ENCODE assay signal across 20 cellular contexts in the genomic region with DNA sequence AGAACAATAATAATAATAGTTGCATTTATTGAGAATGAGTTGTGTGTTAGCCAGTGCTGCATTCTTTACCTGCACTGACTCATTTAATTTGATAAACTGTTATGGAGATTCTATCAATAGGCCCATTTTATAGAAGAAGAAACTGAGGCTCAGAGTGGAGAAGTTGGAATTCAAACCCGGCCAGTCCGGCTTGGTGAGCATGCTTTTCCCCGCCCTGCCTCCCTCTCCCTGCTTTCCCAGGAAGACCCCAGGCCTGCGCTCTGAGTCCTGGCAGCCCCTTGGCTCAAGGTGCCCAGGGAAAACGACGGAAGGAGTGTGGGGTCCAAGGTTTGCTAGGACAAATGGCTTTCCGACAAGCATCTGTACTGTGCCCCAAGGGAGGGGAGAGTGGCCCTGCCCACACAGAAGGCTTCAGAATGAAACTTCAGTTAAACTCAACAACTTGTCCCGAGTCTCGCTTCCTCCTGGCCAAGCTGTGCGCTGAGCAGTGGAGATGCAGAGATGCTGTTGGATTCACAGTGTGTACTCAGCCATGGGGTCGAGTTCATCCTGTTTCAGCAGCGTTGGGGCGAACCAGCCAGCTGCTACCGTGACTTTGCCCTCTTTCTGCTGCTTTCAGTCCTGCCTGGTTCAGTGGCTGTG. TPM values are rescaled to one million over a fixed set of nuclear protein-coding genes. Genes with fewer than 3 reads are reported as not detected.
A peak's percentile ranks its signal among the peaks of the same experiment; 100 is the strongest.
DNase-seq lines count a peak whose midpoint lies in the region; ATAC-seq and TF ChIP-seq lines count a peak whose summit lies in the region.
"Had no signal": no experiment of that assay in that cellular context is flagged by ENCODE, and none has a peak within 500 bp of the region (broad histone marks: within the 10 kb centered on the region; RNA-seq: fewer than 3 reads in every experiment).

No MANE protein-coding gene starts in this region.

- H3K9me3 Mint-ChIP-seq in activated CD4-positive, alpha-beta T cell treated with anti-CD3 and anti-CD28 coated beads for 36 hours (ENCODE audit: low read depth), result peaks cover 3% of the 10 kb centered on the region
- H3K9me3 Mint-ChIP-seq: activated T-helper 1 cell treated with anti-CD3 and anti-CD28 coated beads, Interleukin-12 subunit alpha, Interleukin-12 subunit beta, Interleukin-2, Interleukin-4 antibody, amounts not matched to agents 30 ng/mL and 10 ng/mL and 1 ng/mL, durations not matched to agents 14 hours and 24 hours and 36 hours had no signal

- H3K79me2 ChIP-seq in OCI-LY7 (ENCODE audit: insufficient read depth, low read depth, low read length), result no peaks in the 10 kb centered on the region

- DNase-seq in GM12864 (ENCODE audit: low read depth), result peak; percentile 65
- DNase-seq in OCI-LY7 (ENCODE audit: low spot score), result peak; percentile 9
- peak; percentile 39 for DNase-seq in mesenteric fat pad (ENCODE audit: low spot score)
- DNase-seq in glomerular visceral epithelial cell (ENCODE audit: extremely low spot score), result no peak
- no peak for DNase-seq in cerebellum (ENCODE audit: low spot score)
- no peak for DNase-seq in activated CD4-positive, alpha-beta T cell treated with anti-CD3 and anti-CD28 coated beads for 36 hours
- DNase-seq: activated CD4-positive, alpha-beta T cell treated with anti-CD3 and anti-CD28 coated beads, Interleukin-2, amount 50 U/mL, for 48 hours; AML-193; DMS79; esophagus squamous epithelium; hypothalamus; left colon; NCI-H146; NCI-H524; SIG-M5; stimulated activated CD4-positive, alpha-beta T cell treated with anti-CD3 and anti-CD28 coated beads, Interleukin-2, amount 100 ng/mL, for 24 hours had no signal

- no peaks in the 10 kb centered on the region for H4K20me1 ChIP-seq in OCI-LY7 (ENCODE audit: insufficient read depth, low read length)

- no peaks in the 10 kb centered on the region for H3K9me3 ChIP-seq in OCI-LY7 (ENCODE audit: low read length)

- H3K4me3 ChIP-seq in GM12864 (ENCODE audit: low read depth, low read length) (no peak overlapping the region), OCI-LY7 (ENCODE audit: low read depth, low read length, poor library complexity, severe bottlenecking) (no peak overlapping the region)
- H3K4me3 ChIP-seq: esophagus squamous epithelium had no signal

- H3K9me2 ChIP-seq in OCI-LY7 (ENCODE audit: insufficient read depth, low read length), result no peaks in the 10 kb centered on the region

- POLR2A ChIA-PET in OCI-LY7 (lab: Charles Lee), result no interaction called here
- POLR2A ChIA-PET in activated CD4-positive, alpha-beta T cell treated with anti-CD3 and anti-CD28 coated beads for 36 hours (lab: Charles Lee), result interaction anchor here (0.6 kb wide), 1 partner anchor 656 kb away, joined by 3 read pairs; no protein-coding TSS in a partner anchor

- BruUV-seq in OCI-LY7 (replicated peaks; lab: Mats Ljungman, UMichigan), result no TSS peak

- no peak overlapping the region for H3K4me2 ChIP-seq in OCI-LY7 (ENCODE audit: low read length)

- H3K36me3 Mint-ChIP-seq in activated CD4-positive, alpha-beta T cell treated with anti-CD3 and anti-CD28 coated beads for 36 hours (ENCODE audit: low read depth), result no peaks in the 10 kb centered on the region

- H3K4me1 Mint-ChIP-seq in activated CD4-positive, alpha-beta T cell treated with anti-CD3 and anti-CD28 coated beads for 36 hours, result no peaks in the 10 kb centered on the region

- CTCF ChIA-PET in OCI-LY7 (lab: Charles Lee; ENCODE audit: unreplicated experiment), result no interaction called here
- CTCF ChIA-PET in activated CD4-positive, alpha-beta T cell treated with anti-CD3 and anti-CD28 coated beads for 36 hours (lab: Charles Lee), result no interaction called here

- H3K27ac ChIP-seq in OCI-LY7 (ENCODE audit: low read depth, low read length, poor library complexity, severe bottlenecking), result no peak overlapping the region
- H3K27ac ChIP-seq: esophagus squamous epithelium had no signal

- no peaks in the 10 kb centered on the region for H3K4me1 ChIP-seq in OCI-LY7 (ENCODE audit: insufficient read depth, low read length, poor library complexity, severe bottlenecking)

- H3K27me3 Mint-ChIP-seq in activated CD4-positive, alpha-beta T cell treated with anti-CD3 and anti-CD28 coated beads for 36 hours, result no peaks in the 10 kb centered on the region

- intact Hi-C loops in OCI-LY7 (cut with micrococcal nuclease; ENCODE audit: unreplicated experiment), result no loop called here
- intact Hi-C loops in activated CD4-positive, alpha-beta T cell treated with anti-CD3 and anti-CD28 coated beads for 36 hours (cut with DNase I, micrococcal nuclease), result no loop called here

- H3K36me3 ChIP-seq in OCI-LY7 (ENCODE audit: insufficient read depth, low read length), result no peaks in the 10 kb centered on the region
- H3K36me3 ChIP-seq: esophagus squamous epithelium had no signal

- no peak overlapping the region for H2AFZ ChIP-seq in OCI-LY7 (ENCODE audit: low read length)

- TF ChIP-seq CTCF in GM12864 (IDR thresholded peaks at IDR 0.05; ENCODE audit: low read depth, low read length, missing control alignments), result no peak
- no peak for TF ChIP-seq CTCF in OCI-LY7 (conservative IDR thresholded peaks at IDR 0.05; ENCODE audit: low read length)

- no peak overlapping the region for H3K27ac Mint-ChIP-seq in activated CD4-positive, alpha-beta T cell treated with anti-CD3 and anti-CD28 coated beads for 36 hours
- H3K27ac Mint-ChIP-seq: activated T-helper 1 cell treated with anti-CD3 and anti-CD28 coated beads, Interleukin-12 subunit alpha, Interleukin-12 subunit beta, Interleukin-2, Interleukin-4 antibody, amounts not matched to agents 30 ng/mL and 10 ng/mL and 1 ng/mL, durations not matched to agents 14 hours and 24 hours and 36 hours had no signal

- H3K4me3 Mint-ChIP-seq in activated CD4-positive, alpha-beta T cell treated with anti-CD3 and anti-CD28 coated beads for 36 hours, result no peak overlapping the region
- H3K4me3 Mint-ChIP-seq: activated T-helper 1 cell treated with anti-CD3 and anti-CD28 coated beads, Interleukin-12 subunit alpha, Interleukin-12 subunit beta, Interleukin-2, Interleukin-4 antibody, amounts not matched to agents 30 ng/mL and 10 ng/mL and 1 ng/mL, durations not matched to agents 14 hours and 24 hours and 36 hours had no signal

- ATAC-seq in GM21717 (IDR thresholded peaks at IDR 0.05; ENCODE audit: unreplicated experiment), result peak; percentile 61
- no peak for ATAC-seq in activated CD4-positive, alpha-beta T cell treated with anti-CD3 and anti-CD28 coated beads for 36 hours
- no peak for ATAC-seq in HG03354 (IDR thresholded peaks at IDR 0.05; ENCODE audit: poor library complexity, severe bottlenecking, unreplicated experiment)
- ATAC-seq: left colon had no signal

RNA-seq across cellular contexts. Expression of gene PADI6, which starts 23.3 kb away (rescaled TPM):
- not detected in 2 replicates for total RNA-seq in OCI-LY7 (2014; rRNA removed; shearing (Covaris generic))
- total RNA-seq in OCI-LY7 (2022) (not detected in 2 replicates), mesenteric fat pad (not detected), cerebellum (not detected)
- not detected for total RNA-seq in activated CD4-positive, alpha-beta T cell treated with anti-CD3 and anti-CD28 coated beads for 36 hours
- total RNA-seq: activated T-helper 1 cell treated with anti-CD3 and anti-CD28 coated beads, Interleukin-12 subunit alpha, Interleukin-12 subunit beta, Interleukin-2, Interleukin-4 antibody, amounts not matched to agents 30 ng/mL and 10 ng/mL and 1 ng/mL, durations not matched to agents 14 hours and 24 hours and 36 hours; esophagus squamous epithelium; left colon; myocyte had no signal

RNA-seq across cellular contexts. Expression of gene PADI4, which starts 40.7 kb away (rescaled TPM):
- total RNA-seq in OCI-LY7 (2014; rRNA removed; shearing (Covaris generic)), result not detected in 2 replicates
- total RNA-seq in OCI-LY7 (2022) (0.19 TPM in 1 of 2 replicates, not detected in the other), mesenteric fat pad (7.0 TPM), cerebellum (0.09 TPM)
- under 1 TPM; 0.23 to 0.30 TPM for total RNA-seq in activated CD4-positive, alpha-beta T cell treated with anti-CD3 and anti-CD28 coated beads for 36 hours
- total RNA-seq: activated T-helper 1 cell treated with anti-CD3 and anti-CD28 coated beads, Interleukin-12 subunit alpha, Interleukin-12 subunit beta, Interleukin-2, Interleukin-4 antibody, amounts not matched to agents 30 ng/mL and 10 ng/mL and 1 ng/mL, durations not matched to agents 14 hours and 24 hours and 36 hours; esophagus squamous epithelium; left colon; myocyte had no signal

Comparison
In these comparisons a context has a peak if more than half of its experiments do, and no peak if none do; other contexts are left out.
1. DNase-seq: peak in GM12864 (single experiment), OCI-LY7 (single experiment) and mesenteric fat pad (single experiment); none in glomerular visceral epithelial cell (single experiment), cerebellum (single experiment) and activated CD4-positive, alpha-beta T cell treated with anti-CD3 and anti-CD28 coated beads for 36 hours (single experiment).